Comparison of ENCODE assay signal across 32 cellular contexts in genomic region chr3:177750436-177750835, GRCh38.
DNase-seq lines count a peak whose midpoint lies in the region; ATAC-seq and TF ChIP-seq lines count a peak whose summit lies in the region.
"Had no signal": no experiment of that assay in that cellular context is flagged by ENCODE, and none has a peak within 500 bp of the region (broad histone marks: within the 10 kb centered on the region; RNA-seq: fewer than 3 reads in every experiment).

No MANE protein-coding gene starts in this region.

- no peak overlapping the region for H4K8ac ChIP-seq in IMR-90 (ENCODE audit: low read depth in 2 of 2, low read length in 2 of 2)

- H3K27me3 ChIP-seq in IMR-90 (ENCODE audit: control insufficient read depth, insufficient read depth, low read length) (no peaks in the 10 kb centered on the region), parathyroid adenoma (ENCODE audit: control insufficient read depth, insufficient read depth, low read length) (no peaks in the 10 kb centered on the region), Caco-2 (replicated peaks; ENCODE audit: control insufficient read depth, insufficient read depth, low read length) (no peaks in the 10 kb centered on the region), MG63 (no peaks in the 10 kb centered on the region)
- H3K27me3 ChIP-seq: BE2C; BLaER1; BLaER1 treated with 17β-estradiol and CSF1 and Interleukin-3, amounts not matched to agents 10 nM and 100 nM had no signal

- no peaks in the 10 kb centered on the region for H3K9me3 ChIP-seq in IMR-90 (ENCODE audit: control insufficient read depth, insufficient read depth, low read length)
- no peaks in the 10 kb centered on the region for H3K9me3 ChIP-seq in parathyroid adenoma (ENCODE audit: control insufficient read depth, low read length)
- no peaks in the 10 kb centered on the region for H3K9me3 ChIP-seq in Caco-2
- no peaks in the 10 kb centered on the region for H3K9me3 ChIP-seq in MG63
- H3K9me3 ChIP-seq: A549 had no signal

- H4K20me1 ChIP-seq in IMR-90 (ENCODE audit: insufficient read depth, low read length) = no peaks in the 10 kb centered on the region
- H4K20me1 ChIP-seq: BLaER1; BLaER1 treated with 17β-estradiol and CSF1 and Interleukin-3, amounts not matched to agents 10 nM and 100 nM had no signal

- ATAC-seq in IMR-90 (ENCODE audit: low read depth) = peak; percentile 55
- ATAC-seq: A549; CD8-positive, alpha-beta T cell had no signal

- H3K9me3 Mint-ChIP-seq in Caco-2 (ENCODE audit: unreplicated experiment) = no peaks in the 10 kb centered on the region
- H3K9me3 Mint-ChIP-seq: CD4-positive, alpha-beta memory T cell; CD4-positive, alpha-beta T cell; CD4-positive, CD25-positive, alpha-beta regulatory T cell; CD8-positive, alpha-beta memory T cell; CD8-positive, alpha-beta T cell had no signal

- TF ChIP-seq CTCF in IMR-90 (conservative IDR thresholded peaks at IDR 0.05; ENCODE audit: low read depth, low read length) (no peak), epithelial cell of esophagus (IDR thresholded peaks at IDR 0.05; ENCODE audit: insufficient read depth, low read depth, low read length, missing control alignments) (no peak), parathyroid adenoma (IDR thresholded peaks at IDR 0.05) (no peak), Caco-2 (IDR thresholded peaks at IDR 0.05; ENCODE audit: insufficient read depth in 1 of 2, low read depth in 1 of 2, low read length in 1 of 2, severe bottlenecking in 1 of 2, unreplicated experiment in 1 of 2) (no peak)

- H2AK9ac ChIP-seq in IMR-90 (replicated peaks; ENCODE audit: low read depth, low read length, poor library complexity) = no peak overlapping the region

- H3K4me3 ChIP-seq in IMR-90 (ENCODE audit: insufficient read depth, low read depth, low read length) (no peak overlapping the region), epithelial cell of esophagus (ENCODE audit: low read length) (no peak overlapping the region), parathyroid adenoma (ENCODE audit: low read depth, low read length) (no peak overlapping the region), Caco-2 (ENCODE audit: low read depth, low read length) (no peak overlapping the region), MG63 (no peak overlapping the region)
- H3K4me3 ChIP-seq: A549; BLaER1; BLaER1 treated with 17β-estradiol and CSF1 and Interleukin-3, amounts not matched to agents 10 nM and 100 nM had no signal

- no peak overlapping the region for H2BK20ac ChIP-seq in IMR-90 (ENCODE audit: low read depth, low read length)

- POLR2A ChIA-PET in IMR-90 (lab: Charles Lee; ENCODE audit: unreplicated experiment) (no interaction called here), Caco-2 (lab: Charles Lee) (no interaction called here)

- H3K79me2 ChIP-seq in parathyroid adenoma = peaks cover 38% of the 10 kb centered on the region

- dilution Hi-C loops in IMR-90 (cut with HindIII; ENCODE audit: low sequenced_read_pairs, unreplicated experiment) = no loop called here

- no peak overlapping the region for H3K4me3 Mint-ChIP-seq in Caco-2 (ENCODE audit: unreplicated experiment)
- H3K4me3 Mint-ChIP-seq: B cell; CD14-positive monocyte; CD4-positive, alpha-beta memory T cell; CD4-positive, alpha-beta T cell; CD4-positive, CD25-positive, alpha-beta regulatory T cell; CD8-positive, alpha-beta memory T cell; CD8-positive, alpha-beta T cell had no signal

- CTCF ChIA-PET in IMR-90 (lab: Yijun Ruan, JAX) (interaction anchor here (0.6 kb wide), 1 partner anchor 234 kb away, joined by 4 read pairs; no protein-coding TSS in a partner anchor), Caco-2 (lab: Charles Lee) (no interaction called here)

- H3K36me3 ChIP-seq in IMR-90 (ENCODE audit: control insufficient read depth, insufficient read depth, low read length) (no peaks in the 10 kb centered on the region), parathyroid adenoma (ENCODE audit: control insufficient read depth, insufficient read depth, low read length) (no peaks in the 10 kb centered on the region), Caco-2 (ENCODE audit: control insufficient read depth, insufficient read depth, low read length) (no peaks in the 10 kb centered on the region), MG63 (no peaks in the 10 kb centered on the region)
- H3K36me3 ChIP-seq: BE2C had no signal

- H3K23ac ChIP-seq in IMR-90 (ENCODE audit: low read depth, low read length) = no peak overlapping the region

- no peak overlapping the region for H3K4me2 ChIP-seq in IMR-90 (ENCODE audit: low read depth, low read length)
- no peak overlapping the region for H3K4me2 ChIP-seq in parathyroid adenoma (ENCODE audit: low read length)
- H3K4me2 ChIP-seq: A549; BLaER1; BLaER1 treated with 17β-estradiol and CSF1 and Interleukin-3, amounts not matched to agents 10 nM and 100 nM had no signal

- H3K27me3 Mint-ChIP-seq in Caco-2 (ENCODE audit: insufficient read depth, unreplicated experiment) = no peaks in the 10 kb centered on the region
- H3K27me3 Mint-ChIP-seq: B cell; CD4-positive, alpha-beta memory T cell; CD4-positive, alpha-beta T cell; CD4-positive, CD25-positive, alpha-beta regulatory T cell had no signal

- H3K4me1 ChIP-seq in IMR-90 (ENCODE audit: control insufficient read depth, insufficient read depth, low read length) = peaks cover 16% of the 10 kb centered on the region
- H3K4me1 ChIP-seq in parathyroid adenoma = peaks cover 78% of the 10 kb centered on the region
- H3K4me1 ChIP-seq in Caco-2 = peaks cover 10% of the 10 kb centered on the region
- H3K4me1 ChIP-seq: A549 had no signal

- no peak for TF ChIP-seq POLR2A in IMR-90 (IDR thresholded peaks at IDR 0.05; ENCODE audit: low read depth, low read length)

- no peak overlapping the region for H2AFZ ChIP-seq in IMR-90 (replicated peaks; ENCODE audit: low read length, poor library complexity)
- no peak overlapping the region for H2AFZ ChIP-seq in parathyroid adenoma

- no peak overlapping the region for H3K27ac Mint-ChIP-seq in Caco-2 (ENCODE audit: unreplicated experiment)
- H3K27ac Mint-ChIP-seq: B cell; CD14-positive monocyte; CD4-positive, alpha-beta memory T cell; CD4-positive, alpha-beta T cell; CD4-positive, CD25-positive, alpha-beta regulatory T cell; CD8-positive, alpha-beta memory T cell; CD8-positive, alpha-beta T cell had no signal

- no peak overlapping the region for H3K4ac ChIP-seq in IMR-90 (ENCODE audit: low read depth, low read length)

- no peak overlapping the region for H4K5ac ChIP-seq in IMR-90 (ENCODE audit: low read depth, low read length)

- WGBS in IMR-90 (ENCODE audit: extremely low coverage in 2 of 2, insufficient read length in 1 of 2), 2 experiments = no CpG with 5 or more reads among the region's 1 CpG

- H3K4me1 Mint-ChIP-seq in Caco-2 (ENCODE audit: low read depth, unreplicated experiment) = peaks cover 14% of the 10 kb centered on the region
- H3K4me1 Mint-ChIP-seq: B cell; CD4-positive, alpha-beta memory T cell had no signal

- H3K27ac ChIP-seq in IMR-90 (ENCODE audit: insufficient read depth, low read length) (no peak overlapping the region), parathyroid adenoma (peak overlapping the region; percentile 89)
- H3K27ac ChIP-seq: 22Rv1; A549; BLaER1; BLaER1 treated with 17β-estradiol and CSF1 and Interleukin-3, amounts not matched to agents 10 nM and 100 nM; C4-2B had no signal

- no peaks in the 10 kb centered on the region for H3K36me3 Mint-ChIP-seq in Caco-2 (ENCODE audit: insufficient read depth, unreplicated experiment)
- H3K36me3 Mint-ChIP-seq: CD14-positive monocyte; CD4-positive, alpha-beta memory T cell; CD4-positive, CD25-positive, alpha-beta regulatory T cell; CD8-positive, alpha-beta T cell had no signal

- no peak overlapping the region for H2BK5ac ChIP-seq in IMR-90 (ENCODE audit: low read depth, low read length, poor library complexity, severe bottlenecking)

- TF ChIP-seq RAD21 in IMR-90 (IDR thresholded peaks at IDR 0.05; ENCODE audit: low read length) = no peak

- intact Hi-C loops in IMR-90 (cut with micrococcal nuclease) (no loop called here), Caco-2 (cut with micrococcal nuclease; ENCODE audit: unreplicated experiment) (no loop called here)

- no peak overlapping the region for H3K9ac ChIP-seq in IMR-90 (ENCODE audit: low read depth, low read length)
- no peak overlapping the region for H3K9ac ChIP-seq in parathyroid adenoma
- H3K9ac ChIP-seq: BLaER1; BLaER1 treated with 17β-estradiol and CSF1 and Interleukin-3, amounts not matched to agents 10 nM and 100 nM had no signal

- H2BK120ac ChIP-seq in IMR-90 (ENCODE audit: low read depth, low read length) = no peak overlapping the region

- no peak overlapping the region for H3K14ac ChIP-seq in IMR-90 (replicated peaks; ENCODE audit: low read depth, low read length)

- no peak overlapping the region for H2BK15ac ChIP-seq in IMR-90 (ENCODE audit: low read depth, low read length)

- H3K56ac ChIP-seq in IMR-90 (ENCODE audit: extremely low read depth, insufficient read depth, low read length) = no peak overlapping the region

- no peak overlapping the region for H3K18ac ChIP-seq in IMR-90 (ENCODE audit: low read depth, low read length)

- H4K91ac ChIP-seq in IMR-90 (ENCODE audit: insufficient read depth, low read depth, low read length) = no peak overlapping the region

- no peaks in the 10 kb centered on the region for H3K79me1 ChIP-seq in IMR-90 (ENCODE audit: low read depth in 1 of 2, low read length in 2 of 2)

- in situ Hi-C loops in IMR-90 (cut with MboI; ENCODE audit: low sequenced_read_pairs) = no loop called here

- BruUV-seq in IMR-90 (replicated peaks; lab: Mats Ljungman, UMichigan) (no TSS peak), Caco-2 (replicated peaks; lab: Mats Ljungman, UMichigan) (no TSS peak)

- peaks cover 4% of the 10 kb centered on the region for H3K9me1 ChIP-seq in IMR-90 (ENCODE audit: insufficient read depth, low read length)

- DNase-seq in IMR-90 = peak; percentile 56
- peak; percentile 24 for DNase-seq in epithelial cell of esophagus (ENCODE audit: low read depth)
- DNase-seq in Caco-2 = no peak
- DNase-seq in MG63 = no peak
- DNase-seq in NOMO-1 treated with dmso at 0.1 percent for 144 hours (lab: John Stamatoyannopoulos, UW; ENCODE audit: unreplicated experiment) = no peak
- DNase-seq: 8988T; ACHN; AML-193; BE2C; C1 segment of cervical spinal cord; Calu3; CD4-positive, alpha-beta memory T cell; CD4-positive, alpha-beta T cell; CD4-positive, CD25-positive, alpha-beta regulatory T cell; CD8-positive, alpha-beta memory T cell; CD8-positive, alpha-beta T cell; COR-L47; DMS 273 treated with DMSO at 0.1 percent for 48 hours; DMS153; DMS53; DMS79; DMS79 treated with DMSO at 0.1 percent for 48 hours; DND-41; EL had no signal

- no peak overlapping the region for H2AK5ac ChIP-seq in IMR-90 (ENCODE audit: low read depth, low read length)

TF ChIP-seq in IMR-90, 13 proteins besides CTCF, POLR2A, EP300 and RAD21 (continues in another document):
- TF ChIP-seq RFX5 (IDR thresholded peaks at IDR 0.05; ENCODE audit: low read depth, low read length) = no peak
- TF ChIP-seq MAFK (IDR thresholded peaks at IDR 0.05; ENCODE audit: low read depth, low read length) = no peak
- no peak for TF ChIP-seq CEBPB (IDR thresholded peaks at IDR 0.05; ENCODE audit: low read depth, low read length)
- no peak for TF ChIP-seq SMC3 (IDR thresholded peaks at IDR 0.05; ENCODE audit: low read depth, low read length)
- TF ChIP-seq CHD1 (IDR thresholded peaks at IDR 0.05; ENCODE audit: low read depth, low read length) = no peak
- TF ChIP-seq BHLHE40 (IDR thresholded peaks at IDR 0.05; ENCODE audit: low read depth, low read length) = no peak
- TF ChIP-seq MXI1 (IDR thresholded peaks at IDR 0.05; ENCODE audit: borderline replicate concordance, low read depth, low read length) = no peak

Comparison
In these comparisons a context has a peak if more than half of its experiments do, and no peak if none do; other contexts are left out.
1. DNase-seq: peak in IMR-90 (single experiment) and epithelial cell of esophagus (single experiment); none in Caco-2 (0 of 2), MG63 (single experiment) and NOMO-1 treated with dmso at 0.1 percent for 144 hours (single experiment).